24 cellular contexts compared by ENCODE assay signal in the genomic region with DNA sequence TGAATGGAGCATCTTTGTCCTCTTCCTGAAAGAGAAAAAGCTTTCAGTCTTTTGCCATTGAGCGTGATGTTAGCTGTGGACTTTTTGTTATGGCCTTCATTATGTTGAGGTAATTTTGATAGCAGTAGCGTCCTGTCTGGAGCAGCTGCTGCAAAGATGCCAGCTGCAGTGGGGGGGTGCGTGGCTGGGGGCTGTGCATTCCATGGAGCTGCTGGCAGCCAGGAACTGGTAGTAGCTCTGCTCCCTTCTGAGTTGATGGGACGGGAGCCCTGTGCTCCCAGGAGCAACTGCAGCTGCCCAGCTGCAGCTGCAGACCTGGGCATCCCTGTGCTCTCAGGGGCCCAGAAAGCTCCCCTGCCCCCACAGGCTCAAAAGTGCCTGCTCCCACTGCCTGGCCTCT. TPM values are rescaled to one million over a fixed set of nuclear protein-coding genes. Genes with fewer than 3 reads are reported as not detected.
"Had no signal": no experiment of that assay in that cellular context is flagged by ENCODE, and none has a peak within 500 bp of the region (broad histone marks: within the 10 kb centered on the region; RNA-seq: fewer than 3 reads in every experiment).

No MANE protein-coding gene starts in this region.

- ATAC-seq: left colon; left lung; lower lobe of right lung; naive thymus-derived CD4-positive, alpha-beta T cell; right lobe of liver; stimulated activated naive B cell treated with anti-CD40 and anti-IgM and Interleukin-4, amounts not matched to agents 10 μg/mL and 1 μg/mL and 100 μg/mL, for 72 hours; stimulated activated naive CD8-positive, alpha-beta T cell treated with anti-CD3 and anti-CD28 coated beads, Interleukin-15, Interleukin-2, amounts not matched to agents 100 U/mL and 50 U/mL, for 24 hours had no signal

- DNase-seq: hypothalamus; immature natural killer cell; kidney; left colon; left lung; lower lobe of right lung; mesendoderm; naive thymus-derived CD4-positive, alpha-beta T cell; ovary; right lobe of liver; stimulated activated CD4-positive, alpha-beta T cell treated with anti-CD3 and anti-CD28 coated beads, Interleukin-12 subunit alpha, Interleukin-12 subunit beta, amount 100 ng/mL, for 4 hours; stimulated activated CD4-positive, alpha-beta T cell treated with anti-CD3 and anti-CD28 coated beads, Interleukin-15, amount 100 ng/mL, for 24 hours; stimulated activated CD4-positive, alpha-beta T cell treated with anti-CD3 and anti-CD28 coated beads, Interleukin-2, amount 100 ng/mL, for 24 hours; stimulated activated CD4-positive, alpha-beta T cell treated with anti-CD3 and anti-CD28 coated beads, Interleukin-4, amount 100 ng/mL, for 1 hour; stimulated activated naive B cell treated with anti-CD40 and anti-IgM and Interleukin-4, amounts not matched to agents 10 μg/mL and 1 μg/mL and 100 μg/mL, for 72 hours; stimulated activated naive CD8-positive, alpha-beta T cell treated with anti-CD3 and anti-CD28 coated beads, Interleukin-15, Interleukin-2, amounts not matched to agents 100 U/mL and 50 U/mL, for 24 hours; stomach; testis; thyroid gland; transverse colon had no signal

- FAIRE-seq: islet of Langerhans, kidney had no signal

RNA-seq across cellular contexts. Expression of a gene that starts 50.4 kb away (rescaled TPM):
- total RNA-seq: left colon; mononuclear cell; naive thymus-derived CD4-positive, alpha-beta T cell; pulmonary artery endothelial cell; right atrium auricular region; right lobe of liver had no signal
- polyA plus RNA-seq: naive thymus-derived CD4-positive, alpha-beta T cell had no signal
